In the genomic region with DNA sequence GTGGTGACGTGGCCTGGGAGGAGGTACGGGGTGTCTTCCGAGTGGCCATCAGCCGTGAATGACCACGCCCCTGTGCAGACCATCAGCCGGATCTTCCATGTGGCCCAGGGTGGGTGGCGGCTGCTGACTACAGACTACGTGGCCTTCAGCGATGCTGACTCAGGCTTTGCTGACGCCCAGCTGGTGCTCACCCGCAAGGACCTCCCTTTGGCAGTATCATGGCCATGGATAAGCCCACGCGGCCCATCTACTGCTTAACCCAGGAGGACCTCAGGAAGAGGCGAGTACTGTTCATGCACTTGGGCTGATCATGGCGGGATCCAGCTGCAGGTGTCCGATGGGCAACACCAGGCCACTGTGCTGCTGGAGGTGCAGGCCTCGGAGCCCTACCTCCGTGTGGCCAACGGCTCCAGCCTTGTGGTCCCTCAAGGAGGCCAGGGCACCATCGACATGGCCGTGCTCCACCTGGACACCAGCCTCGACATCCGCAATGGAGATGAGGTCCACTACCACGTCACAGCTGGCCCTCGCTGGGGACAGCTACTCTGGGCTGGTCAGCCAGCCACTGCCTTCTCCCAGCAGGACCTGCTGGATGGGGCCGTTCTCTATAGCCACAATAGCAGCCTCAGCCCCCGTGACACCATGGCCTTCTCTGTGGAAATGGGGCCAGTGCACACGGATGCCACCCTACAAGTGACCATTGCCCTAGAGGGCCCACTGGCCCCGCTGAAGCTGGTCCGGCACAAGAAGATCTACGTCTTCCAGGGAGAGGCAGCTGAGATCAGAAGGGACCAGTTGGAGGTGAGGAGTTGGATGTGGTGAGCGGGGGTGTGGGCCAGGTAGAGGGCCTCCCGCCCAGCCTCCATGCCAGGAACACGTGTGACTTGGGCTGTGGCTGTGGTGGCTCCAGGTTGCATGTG, we compare ENCODE assay signal across 13 cellular contexts.
"Had no signal": no experiment of that assay in that cellular context is flagged by ENCODE, and none has a peak within 500 bp of the region (broad histone marks: within the 10 kb centered on the region; RNA-seq: fewer than 3 reads in every experiment).

No MANE protein-coding gene starts in this region.

- H3K27me3 Mint-ChIP-seq: activated CD8-positive, alpha-beta T cell treated with anti-CD3 and anti-CD28 coated beads for 36 hours had no signal

- H3K4me3 ChIP-seq: hepatocyte, psoas muscle, stomach, testis had no signal

- H3K4me1 ChIP-seq: psoas muscle, stomach, testis had no signal

- H3K36me3 ChIP-seq: stomach had no signal

- FAIRE-seq: astrocyte, keratinocyte had no signal

- H3K27ac Mint-ChIP-seq: activated CD8-positive, alpha-beta T cell treated with anti-CD3 and anti-CD28 coated beads for 36 hours; nephron progenitor cell had no signal

- DNase-seq: activated CD4-positive, alpha-beta T cell treated with anti-CD3 and anti-CD28 coated beads for 4 hours; activated CD8-positive, alpha-beta memory T cell treated with anti-CD3 and anti-CD28 coated beads, Interleukin-2, amount 50 U/mL, for 48 hours; activated CD8-positive, alpha-beta T cell treated with anti-CD3 and anti-CD28 coated beads for 36 hours; nephron progenitor cell; stimulated activated CD4-positive, alpha-beta T cell treated with anti-CD3 and anti-CD28 coated beads, Interleukin-12 subunit alpha, Interleukin-12 subunit beta, amount 100 ng/mL, for 4 hours; stimulated activated CD4-positive, alpha-beta T cell treated with anti-CD3 and anti-CD28 coated beads, Interleukin-2, amount 100 ng/mL, for 24 hours; stomach; T-helper 2 cell; testis had no signal

- H3K27ac ChIP-seq: hepatocyte, psoas muscle, stomach, testis had no signal

- ATAC-seq: activated CD8-positive, alpha-beta T cell treated with anti-CD3 and anti-CD28 coated beads for 36 hours had no signal

- H3K27me3 ChIP-seq: hepatocyte, testis had no signal

- H3K9me3 ChIP-seq: psoas muscle, stomach, testis had no signal

- H3K4me3 Mint-ChIP-seq: activated CD8-positive, alpha-beta T cell treated with anti-CD3 and anti-CD28 coated beads for 36 hours; nephron progenitor cell had no signal

- H3K9me3 Mint-ChIP-seq: activated CD8-positive, alpha-beta T cell treated with anti-CD3 and anti-CD28 coated beads for 36 hours; nephron progenitor cell had no signal
